ENCODE assay signal across 10 cellular contexts in the genomic region with DNA sequence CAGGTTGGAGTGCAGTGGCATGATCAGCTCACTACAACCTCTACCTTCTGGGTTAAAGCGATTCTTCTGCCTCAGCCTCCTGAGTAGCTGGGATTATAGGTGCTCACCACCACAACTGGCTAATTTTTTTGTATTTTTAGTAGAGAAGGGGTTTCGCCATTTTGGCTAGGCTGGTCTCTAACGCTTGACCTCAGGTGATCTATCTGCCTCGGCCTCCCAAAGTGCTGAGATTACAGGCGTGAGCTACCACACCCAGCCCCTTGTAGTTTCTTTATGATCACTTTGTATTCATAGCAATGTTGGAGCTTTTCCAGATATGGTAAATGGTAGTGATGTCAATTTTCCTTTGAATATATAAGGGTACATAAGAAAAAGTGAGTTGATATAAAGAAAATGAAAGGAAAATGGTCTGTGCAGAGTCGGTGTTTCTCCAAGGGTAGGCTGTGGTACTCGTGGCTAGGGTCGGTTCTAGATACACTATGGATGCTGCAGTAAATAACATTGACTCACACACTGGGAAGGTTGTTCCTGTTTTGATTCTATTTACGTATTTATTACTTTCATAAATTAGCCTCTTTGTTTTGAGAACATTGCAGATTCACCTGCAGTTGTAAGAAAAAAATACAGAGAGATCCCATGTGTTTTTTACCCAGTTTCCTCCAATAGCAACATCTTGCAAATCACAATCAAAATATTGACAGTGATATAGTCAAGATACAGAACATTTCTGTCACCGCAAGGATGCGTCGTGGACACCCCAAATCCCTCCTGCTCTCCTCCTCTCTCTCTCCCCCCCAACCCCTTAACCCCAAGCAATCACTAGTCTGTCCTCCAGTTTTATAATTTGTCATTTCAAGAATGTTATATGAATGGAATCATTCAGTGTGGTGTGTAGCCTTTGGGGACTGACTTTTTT. TPM values are rescaled to one million over a fixed set of nuclear protein-coding genes. Genes with fewer than 3 reads are reported as not detected.
DNase-seq lines count a peak whose midpoint lies in the region; ATAC-seq and TF ChIP-seq lines count a peak whose summit lies in the region.
"Had no signal": no experiment of that assay in that cellular context is flagged by ENCODE, and none has a peak within 500 bp of the region (broad histone marks: within the 10 kb centered on the region; RNA-seq: fewer than 3 reads in every experiment).

No MANE protein-coding gene starts in this region.

- peaks cover 93% of the 10 kb centered on the region for H3K4me1 Mint-ChIP-seq in CD8-positive, alpha-beta T cell (ENCODE audit: low read depth)
- H3K4me1 Mint-ChIP-seq in activated naive CD8-positive, alpha-beta T cell (ENCODE audit: low read depth): peaks cover 94% of the 10 kb centered on the region
- H3K4me1 Mint-ChIP-seq in naive thymus-derived CD8-positive, alpha-beta T cell: peaks cover 46 to 97% (median 90%) of the 10 kb centered on the region in 4 donors
- H3K4me1 Mint-ChIP-seq in Calu3 (ENCODE audit: low read depth, unreplicated experiment): no peaks in the 10 kb centered on the region

- peaks cover 85% of the 10 kb centered on the region for H3K4me1 ChIP-seq in CD8-positive, alpha-beta T cell (ENCODE audit: insufficient read depth, low read length)

- H3K4me3 Mint-ChIP-seq in CD8-positive, alpha-beta T cell: peak overlapping the region; percentile 84
- H3K4me3 Mint-ChIP-seq in activated naive CD8-positive, alpha-beta T cell: peak overlapping the region; percentile 81
- H3K4me3 Mint-ChIP-seq in naive thymus-derived CD8-positive, alpha-beta T cell: peak overlapping the region; percentile 77 to 90 (median 87)
- H3K4me3 Mint-ChIP-seq in Calu3 (ENCODE audit: low read depth, unreplicated experiment): no peak overlapping the region

- H3K9me3 ChIP-seq in CD8-positive, alpha-beta T cell (ENCODE audit: low read length): no peaks in the 10 kb centered on the region

- TF ChIP-seq CTCF in CD8-positive, alpha-beta T cell (IDR thresholded peaks at IDR 0.05): no peak
- TF ChIP-seq CTCF in Calu3 (IDR thresholded peaks at IDR 0.05; ENCODE audit: unreplicated experiment): no peak

- H3K36me3 Mint-ChIP-seq in CD8-positive, alpha-beta T cell: peaks cover 23% of the 10 kb centered on the region
- H3K36me3 Mint-ChIP-seq in activated naive CD8-positive, alpha-beta T cell: peaks cover 9% of the 10 kb centered on the region
- H3K36me3 Mint-ChIP-seq in naive thymus-derived CD8-positive, alpha-beta T cell: peaks cover 8 to 19% (median 13%) of the 10 kb centered on the region in 3 donors
- no peaks in the 10 kb centered on the region for H3K36me3 Mint-ChIP-seq in Calu3 (ENCODE audit: insufficient read depth, unreplicated experiment)

- no peaks in the 10 kb centered on the region for H3K27me3 Mint-ChIP-seq in CD8-positive, alpha-beta T cell (ENCODE audit: low read depth)
- H3K27me3 Mint-ChIP-seq in activated naive CD8-positive, alpha-beta T cell: no peaks in the 10 kb centered on the region
- no peaks in the 10 kb centered on the region for H3K27me3 Mint-ChIP-seq in naive thymus-derived CD8-positive, alpha-beta T cell
- peaks cover 92% of the 10 kb centered on the region for H3K27me3 Mint-ChIP-seq in Calu3 (ENCODE audit: unreplicated experiment)

- CTCF ChIA-PET in CD8-positive, alpha-beta T cell (lab: Charles Lee): interaction anchor here (0.7 to 2.4 kb wide), 10 partner anchors 10 to 78 kb away, joined by 3 to 13 read pairs (median 4); no protein-coding TSS in a partner anchor
- CTCF ChIA-PET in Calu3 (lab: Charles Lee): no interaction called here

- ATAC-seq in CD8-positive, alpha-beta T cell: peak; percentile 64
- ATAC-seq in naive thymus-derived CD8-positive, alpha-beta T cell: peak; percentile 57 to 63
- no peak for ATAC-seq in GM21381 (IDR thresholded peaks at IDR 0.05; ENCODE audit: unreplicated experiment)

- peak overlapping the region; percentile 93 for H3K27ac Mint-ChIP-seq in CD8-positive, alpha-beta T cell
- H3K27ac Mint-ChIP-seq in activated naive CD8-positive, alpha-beta T cell: peak overlapping the region; percentile 95
- H3K27ac Mint-ChIP-seq in naive thymus-derived CD8-positive, alpha-beta T cell: peak overlapping the region; percentile 97 to 100 (median 99)
- H3K27ac Mint-ChIP-seq in Calu3 (ENCODE audit: unreplicated experiment): no peak overlapping the region

- peak in 2 of 7 experiments; percentile 20 to 60 for DNase-seq in CD8-positive, alpha-beta T cell
- peak; percentile 47 for DNase-seq in NAMALWA (ENCODE audit: low spot score)
- peak in 4 of 10 donors; percentile 45 to 63 (median 54) for DNase-seq in naive thymus-derived CD8-positive, alpha-beta T cell
- no peak for DNase-seq in Calu3
- no peak for DNase-seq in NOMO-1 (lab: John Stamatoyannopoulos, UW; ENCODE audit: unreplicated experiment in 2 of 2)
- no peak for DNase-seq in HK-2 (ENCODE audit: unreplicated experiment)
- DNase-seq: GF-D8, substantia nigra had no signal

- H3K36me3 ChIP-seq in CD8-positive, alpha-beta T cell (ENCODE audit: insufficient read depth, low read length): no peaks in the 10 kb centered on the region

- H3K27me3 ChIP-seq in CD8-positive, alpha-beta T cell (ENCODE audit: insufficient read depth, low read length): no peaks in the 10 kb centered on the region

- peak overlapping the region; percentile 59 for H3K4me3 ChIP-seq in CD8-positive, alpha-beta T cell (ENCODE audit: low read depth, low read length)

- no TSS peak for BruUV-seq in Calu3 (replicated peaks; lab: Mats Ljungman, UMichigan)

- POLR2A ChIA-PET in CD8-positive, alpha-beta T cell (lab: Charles Lee): interaction anchor here (1.0 to 3.9 kb wide), 9 partner anchors 9 to 134 kb away, joined by 3 to 30 read pairs (median 3); a partner anchor contains a TSS
- POLR2A ChIA-PET in naive thymus-derived CD8-positive, alpha-beta T cell (lab: Charles Lee): interaction anchor here (0.5 to 5.1 kb wide), 11 partner anchors 12 to 1509 kb away, joined by 3 to 66 read pairs (median 7); a partner anchor contains a TSS

- H3K9me3 Mint-ChIP-seq in CD8-positive, alpha-beta T cell: peaks cover 3% of the 10 kb centered on the region
- no peaks in the 10 kb centered on the region for H3K9me3 Mint-ChIP-seq in activated naive CD8-positive, alpha-beta T cell (ENCODE audit: low read depth)
- H3K9me3 Mint-ChIP-seq in naive thymus-derived CD8-positive, alpha-beta T cell: peaks cover 0 to 3% (median 0%) of the 10 kb centered on the region in 9 donors
- no peaks in the 10 kb centered on the region for H3K9me3 Mint-ChIP-seq in Calu3 (ENCODE audit: low read depth, unreplicated experiment)

- peak overlapping the region; percentile 95 for H3K27ac ChIP-seq in CD8-positive, alpha-beta T cell (ENCODE audit: low read depth, low read length)

- intact Hi-C loops in CD8-positive, alpha-beta T cell (cut with DNase I, micrococcal nuclease): loop anchor here (1.0 to 10.0 kb wide), 11 partner anchors 11 to 1771 kb away; a partner anchor contains a TSS
- intact Hi-C loops in Calu3 (cut with micrococcal nuclease; ENCODE audit: unreplicated experiment): loop anchor here (5.0 kb wide), 1 partner anchor 79 kb away; no protein-coding TSS in a partner anchor

RNA-seq across cellular contexts. Expression of a gene that starts 2.4 kb away (rescaled TPM):
- total RNA-seq in CD8-positive, alpha-beta T cell: 10 to 100 TPM; 15.3 to 16.3 TPM
- total RNA-seq in naive thymus-derived CD8-positive, alpha-beta T cell: 10 to 100 TPM; 28.0 to 29.9 TPM
- 1 to 10 TPM; 5.5 to 6.2 (median 5.9) TPM for polyA plus RNA-seq in naive thymus-derived CD8-positive, alpha-beta T cell
- not detected in 2 replicates for total RNA-seq in Calu3 (2022)

Comparison
In these comparisons a context has a peak if more than half of its experiments do, and no peak if none do; other contexts are left out.
1. RNA of a gene that starts 2.4 kb away (total RNA-seq): 28.0 to 29.9 TPM in naive thymus-derived CD8-positive, alpha-beta T cell and 15.3 to 16.3 TPM in CD8-positive, alpha-beta T cell; not detected in Calu3; every median in the first group is over 10 times any median in the second.